22 cellular contexts compared by ENCODE assay signal in genomic region chr6:15290067-15290641, GRCh38. TPM values are rescaled to one million over a fixed set of nuclear protein-coding genes. Genes with fewer than 3 reads are reported as not detected.
DNase-seq lines count a peak whose midpoint lies in the region; ATAC-seq, FAIRE-seq and TF ChIP-seq lines count a peak whose summit lies in the region.
"Had no signal": no experiment of that assay in that cellular context is flagged by ENCODE, and none has a peak within 500 bp of the region (broad histone marks: within the 10 kb centered on the region; RNA-seq: fewer than 3 reads in every experiment).

No MANE protein-coding gene starts in this region.

- peaks cover 66% of the 10 kb centered on the region for H3K4me1 Mint-ChIP-seq in activated CD4-positive, alpha-beta memory T cell treated with anti-CD3 and anti-CD28 coated beads, Interleukin-2, amount 10 ng/mL, durations not matched to agents 7 days and 5 days
- H3K4me1 Mint-ChIP-seq in activated CD4-positive, alpha-beta memory T cell treated with anti-CD3 and anti-CD28 coated beads for 36 hours (ENCODE audit: low read depth), result peaks cover 66% of the 10 kb centered on the region
- peaks cover 41% of the 10 kb centered on the region for H3K4me1 Mint-ChIP-seq in activated T-helper 17 cell treated with anti-CD3 and anti-CD28 coated beads, Interleukin-2, amount 50 U/mL, for 72 hours
- peaks cover 58 to 61% of the 10 kb centered on the region in 2 donors for H3K4me1 Mint-ChIP-seq in natural killer cell treated with Interleukin-12 subunit alpha and Interleukin-12 subunit beta and Interleukin-15 and Interleukin-18, amount 100 ng/mL, for 72 hours (ENCODE audit: low read depth in 2 of 2)

- no peaks in the 10 kb centered on the region for H3K9me3 Mint-ChIP-seq in activated CD4-positive, alpha-beta memory T cell treated with anti-CD3 and anti-CD28 coated beads, Interleukin-2, amount 10 ng/mL, durations not matched to agents 7 days and 5 days
- H3K9me3 Mint-ChIP-seq in activated CD4-positive, alpha-beta memory T cell treated with anti-CD3 and anti-CD28 coated beads for 36 hours, result no peaks in the 10 kb centered on the region
- H3K9me3 Mint-ChIP-seq in activated T-helper 17 cell treated with anti-CD3 and anti-CD28 coated beads, Interleukin-2, amount 50 U/mL, for 72 hours, result no peaks in the 10 kb centered on the region
- H3K9me3 Mint-ChIP-seq in natural killer cell treated with Interleukin-12 subunit alpha and Interleukin-12 subunit beta and Interleukin-15 and Interleukin-18, amount 100 ng/mL, for 72 hours, result no peaks in the 10 kb centered on the region
- H3K9me3 Mint-ChIP-seq: stimulated activated memory B cell treated with anti-CD40 and anti-IgM and Interleukin-4, amounts not matched to agents 10 μg/mL and 1 μg/mL and 100 μg/mL, for 72 hours had no signal

- H3K4me3 Mint-ChIP-seq in activated CD4-positive, alpha-beta memory T cell treated with anti-CD3 and anti-CD28 coated beads, Interleukin-2, amount 10 ng/mL, durations not matched to agents 7 days and 5 days, result no peak overlapping the region
- no peak overlapping the region for H3K4me3 Mint-ChIP-seq in activated CD4-positive, alpha-beta memory T cell treated with anti-CD3 and anti-CD28 coated beads for 36 hours
- peak overlapping the region; percentile 0 for H3K4me3 Mint-ChIP-seq in activated T-helper 17 cell treated with anti-CD3 and anti-CD28 coated beads, Interleukin-2, amount 50 U/mL, for 72 hours
- H3K4me3 Mint-ChIP-seq in natural killer cell treated with Interleukin-12 subunit alpha and Interleukin-12 subunit beta and Interleukin-15 and Interleukin-18, amount 100 ng/mL, for 72 hours, result no peak overlapping the region
- H3K4me3 Mint-ChIP-seq: stimulated activated memory B cell treated with anti-CD40 and anti-IgM and Interleukin-4, amounts not matched to agents 10 μg/mL and 1 μg/mL and 100 μg/mL, for 72 hours had no signal

- no peak for DNase-seq in activated CD4-positive, alpha-beta memory T cell treated with anti-CD3 and anti-CD28 coated beads, Interleukin-2, amount 10 ng/mL, durations not matched to agents 7 days and 5 days
- no peak for DNase-seq in activated CD4-positive, alpha-beta memory T cell treated with anti-CD3 and anti-CD28 coated beads for 36 hours
- DNase-seq in GM12891 (ENCODE audit: insufficient read length, low spot score) (no peak), left cardiac atrium (no peak), HTR-8/SVneo (ENCODE audit: insufficient read length, low spot score) (no peak), omental fat pad (ENCODE audit: low spot score) (no peak)
- DNase-seq in natural killer cell treated with Interleukin-12 subunit alpha and Interleukin-12 subunit beta and Interleukin-15 and Interleukin-18, amount 100 ng/mL, for 72 hours (ENCODE audit: low spot score), result no peak
- DNase-seq: activated CD4-positive, CD25-positive, alpha-beta regulatory T cell treated with anti-CD3 and anti-CD28 coated beads, Interleukin-2, amount 50 U/mL, for 72 hours; activated CD8-positive, alpha-beta memory T cell treated with anti-CD3 and anti-CD28 coated beads, Interleukin-2, amount 50 U/mL, for 48 hours; activated gamma-delta T cell; amniotic stem cell; BE2C; effector CD4-positive, alpha-beta T cell; glutamatergic neuron; IMR-90; NCI-H1105; NCI-H1930; nucleus accumbens; SHP77 treated with DMSO at 0.1 percent for 48 hours; stimulated activated CD4-positive, alpha-beta T cell treated with anti-CD3 and anti-CD28 coated beads, Interleukin-2, amount 100 ng/mL, for 48 hours had no signal

- intact Hi-C loops in activated CD4-positive, alpha-beta memory T cell treated with anti-CD3 and anti-CD28 coated beads for 36 hours (cut with micrococcal nuclease), result no loop called here
- intact Hi-C loops in left cardiac atrium (cut with DNase I), result no loop called here

- FAIRE-seq in GM12891 (lab: Jason Lieb, UNC), result peak; percentile 31
- FAIRE-seq in HTR-8/SVneo (lab: Jason Lieb, UNC), result no peak

- TF ChIP-seq CTCF in omental fat pad (IDR thresholded peaks at IDR 0.05), result no peak

- H3K27ac Mint-ChIP-seq in activated CD4-positive, alpha-beta memory T cell treated with anti-CD3 and anti-CD28 coated beads, Interleukin-2, amount 10 ng/mL, durations not matched to agents 7 days and 5 days, result peak overlapping the region; percentile 18
- H3K27ac Mint-ChIP-seq in activated CD4-positive, alpha-beta memory T cell treated with anti-CD3 and anti-CD28 coated beads for 36 hours, result no peak overlapping the region
- H3K27ac Mint-ChIP-seq in activated T-helper 17 cell treated with anti-CD3 and anti-CD28 coated beads, Interleukin-2, amount 50 U/mL, for 72 hours, result no peak overlapping the region
- peak overlapping the region; percentile 11 to 31 for H3K27ac Mint-ChIP-seq in natural killer cell treated with Interleukin-12 subunit alpha and Interleukin-12 subunit beta and Interleukin-15 and Interleukin-18, amount 100 ng/mL, for 72 hours
- H3K27ac Mint-ChIP-seq: stimulated activated memory B cell treated with anti-CD40 and anti-IgM and Interleukin-4, amounts not matched to agents 10 μg/mL and 1 μg/mL and 100 μg/mL, for 72 hours had no signal

- CTCF ChIA-PET in activated CD4-positive, alpha-beta memory T cell treated with anti-CD3 and anti-CD28 coated beads, Interleukin-2, amount 10 ng/mL, durations not matched to agents 7 days and 5 days (lab: Charles Lee), result no interaction called here
- CTCF ChIA-PET in activated CD4-positive, alpha-beta memory T cell treated with anti-CD3 and anti-CD28 coated beads for 36 hours (lab: Charles Lee), result interaction anchor here (0.6 kb wide), 1 partner anchor 567 kb away, joined by 5 read pairs; no protein-coding TSS in a partner anchor

- no peaks in the 10 kb centered on the region for H3K27me3 Mint-ChIP-seq in activated CD4-positive, alpha-beta memory T cell treated with anti-CD3 and anti-CD28 coated beads, Interleukin-2, amount 10 ng/mL, durations not matched to agents 7 days and 5 days
- H3K27me3 Mint-ChIP-seq in activated CD4-positive, alpha-beta memory T cell treated with anti-CD3 and anti-CD28 coated beads for 36 hours, result no peaks in the 10 kb centered on the region
- no peaks in the 10 kb centered on the region for H3K27me3 Mint-ChIP-seq in activated T-helper 17 cell treated with anti-CD3 and anti-CD28 coated beads, Interleukin-2, amount 50 U/mL, for 72 hours
- no peaks in the 10 kb centered on the region for H3K27me3 Mint-ChIP-seq in natural killer cell treated with Interleukin-12 subunit alpha and Interleukin-12 subunit beta and Interleukin-15 and Interleukin-18, amount 100 ng/mL, for 72 hours
- H3K27me3 Mint-ChIP-seq: stimulated activated memory B cell treated with anti-CD40 and anti-IgM and Interleukin-4, amounts not matched to agents 10 μg/mL and 1 μg/mL and 100 μg/mL, for 72 hours had no signal

- ATAC-seq in activated T-helper 17 cell treated with anti-CD3 and anti-CD28 coated beads, Interleukin-2, amount 50 U/mL, for 72 hours (replicated peaks), result peak; percentile 7
- no peak for ATAC-seq in natural killer cell treated with Interleukin-12 subunit alpha and Interleukin-12 subunit beta and Interleukin-15 and Interleukin-18, amount 100 ng/mL, for 72 hours
- ATAC-seq in left cardiac atrium (no peak), omental fat pad (ENCODE audit: low FRiP score) (no peak)
- ATAC-seq: stimulated activated memory B cell treated with anti-CD40 and anti-IgM and Interleukin-4, amounts not matched to agents 10 μg/mL and 1 μg/mL and 100 μg/mL, for 72 hours had no signal

- no peak for TF ChIP-seq POLR2A in GM12891 (IDR thresholded peaks at IDR 0.05; ENCODE audit: low read depth, low read length)

- H3K36me3 Mint-ChIP-seq in activated CD4-positive, alpha-beta memory T cell treated with anti-CD3 and anti-CD28 coated beads, Interleukin-2, amount 10 ng/mL, durations not matched to agents 7 days and 5 days (ENCODE audit: low read depth), result peaks cover 15% of the 10 kb centered on the region
- peaks cover 29% of the 10 kb centered on the region for H3K36me3 Mint-ChIP-seq in activated CD4-positive, alpha-beta memory T cell treated with anti-CD3 and anti-CD28 coated beads for 36 hours
- peaks cover 77% of the 10 kb centered on the region for H3K36me3 Mint-ChIP-seq in activated T-helper 17 cell treated with anti-CD3 and anti-CD28 coated beads, Interleukin-2, amount 50 U/mL, for 72 hours (ENCODE audit: low read depth)
- no peaks in the 10 kb centered on the region for H3K36me3 Mint-ChIP-seq in natural killer cell treated with Interleukin-12 subunit alpha and Interleukin-12 subunit beta and Interleukin-15 and Interleukin-18, amount 100 ng/mL, for 72 hours

- POLR2A ChIA-PET in activated CD4-positive, alpha-beta memory T cell treated with anti-CD3 and anti-CD28 coated beads, Interleukin-2, amount 10 ng/mL, durations not matched to agents 7 days and 5 days (lab: Charles Lee), result no interaction called here
- POLR2A ChIA-PET in activated CD4-positive, alpha-beta memory T cell treated with anti-CD3 and anti-CD28 coated beads for 36 hours (lab: Charles Lee), result interaction anchor here (0.6 kb wide), 1 partner anchor 149 kb away, joined by 7 read pairs; no protein-coding TSS in a partner anchor

TF ChIP-seq in GM12891, 5 proteins besides CTCF, POLR2A, EP300 and RAD21:
- TF ChIP-seq PAX5 (IDR thresholded peaks at IDR 0.05; ENCODE audit: insufficient read depth, low read length, severe bottlenecking) (no peak), POU2F2 (IDR thresholded peaks at IDR 0.05; ENCODE audit: low read depth, low read length) (no peak), TAF1 (IDR thresholded peaks at IDR 0.05; ENCODE audit: low read depth, low read length) (no peak), POLR2AphosphoS5 (IDR thresholded peaks at IDR 0.05; ENCODE audit: low read depth, low read length) (no peak), SPI1 (IDR thresholded peaks at IDR 0.05; ENCODE audit: low read depth, low read length) (no peak)
TF ChIP-seq in GM12891: peak in this region for 0.

RNA-seq across cellular contexts. Expression of gene JARID2, which starts 44.3 kb away (rescaled TPM):
- 10 to 100 TPM; 28.4 to 29.7 TPM for total RNA-seq in activated CD4-positive, alpha-beta memory T cell treated with anti-CD3 and anti-CD28 coated beads, Interleukin-2, amount 10 ng/mL, durations not matched to agents 7 days and 5 days
- 10 to 100 TPM; 41.4 to 44.0 TPM for total RNA-seq in activated CD4-positive, alpha-beta memory T cell treated with anti-CD3 and anti-CD28 coated beads for 36 hours
- polyA plus RNA-seq in GM12891 (2012; ENCODE audit: low read depth, missing spikeins), result 10.5 TPM
- 10 to 100 TPM; 20.7 to 50.3 TPM for total RNA-seq in activated T-helper 17 cell treated with anti-CD3 and anti-CD28 coated beads, Interleukin-2, amount 50 U/mL, for 72 hours
- total RNA-seq in natural killer cell treated with Interleukin-12 subunit alpha and Interleukin-12 subunit beta and Interleukin-15 and Interleukin-18, amount 100 ng/mL, for 72 hours, result 10 to 100 TPM; 28.6 to 34.9 TPM
- total RNA-seq in left cardiac atrium (1 to 10 TPM; 7.9 to 8.6 TPM), omental fat pad (10 to 100 TPM; 10.8 to 31.6 (median 14.3) TPM)

Comparison
In these comparisons a context has a peak if more than half of its experiments do, and no peak if none do; other contexts are left out.
1. H3K27ac Mint-ChIP-seq: peak in activated CD4-positive, alpha-beta memory T cell treated with anti-CD3 and anti-CD28 coated beads, Interleukin-2, amount 10 ng/mL, durations not matched to agents 7 days and 5 days (single experiment) and natural killer cell treated with Interleukin-12 subunit alpha and Interleukin-12 subunit beta and Interleukin-15 and Interleukin-18, amount 100 ng/mL, for 72 hours (2 of 2); none in activated CD4-positive, alpha-beta memory T cell treated with anti-CD3 and anti-CD28 coated beads for 36 hours (single experiment) and activated T-helper 17 cell treated with anti-CD3 and anti-CD28 coated beads, Interleukin-2, amount 50 U/mL, for 72 hours (single experiment).